In genomic region chr12:54201001-54201794, GRCh38 we compare ENCODE assay signal across 8 cellular contexts. TPM values are rescaled to one million over a fixed set of nuclear protein-coding genes. Genes with fewer than 3 reads are reported as not detected.
DNase-seq lines count a peak whose midpoint lies in the region; ATAC-seq and TF ChIP-seq lines count a peak whose summit lies in the region.

No MANE protein-coding gene starts in this region.

- TF ChIP-seq EP300 in upper lobe of left lung (IDR thresholded peaks at IDR 0.05): no peak

- H3K27ac ChIP-seq in upper lobe of left lung: no peak overlapping the region

- H3K4me3 ChIP-seq in GM12875 (ENCODE audit: low read depth, low read length): no peak overlapping the region
- no peak overlapping the region for H3K4me3 ChIP-seq in fibroblast of pulmonary artery (replicated peaks; ENCODE audit: low read depth, low read length)
- no peak overlapping the region for H3K4me3 ChIP-seq in upper lobe of left lung

- H3K4me1 ChIP-seq in upper lobe of left lung: no peaks in the 10 kb centered on the region

- no peak for TF ChIP-seq POLR2A in upper lobe of left lung (IDR thresholded peaks at IDR 0.05)

- H3K9me3 ChIP-seq in upper lobe of left lung: no peaks in the 10 kb centered on the region

- WGBS in upper lobe of left lung, 2 donors: 24 to 55% methylated on average over 1 to 8 of the region's 8 CpGs

- H3K36me3 ChIP-seq in upper lobe of left lung: no peaks in the 10 kb centered on the region

- DNase-seq in Kasumi-1 (lab: John Stamatoyannopoulos, UW) (peak; percentile 56 to 73), RKO (ENCODE audit: low spot score) (peak; percentile 87), activated T-helper 1 cell treated with Interleukin-2 at 50 U/mL for 16 hours (ENCODE audit: low read depth) (peak; percentile 48), fibroblast of pulmonary artery (ENCODE audit: low read depth) (peak; percentile 81), omental fat pad (ENCODE audit: low spot score) (no peak), upper lobe of left lung (peak in 1 of 2 donors; percentile 74)

- peaks cover 0 to 4% (median 1%) of the 10 kb centered on the region in 4 donors for H3K27me3 ChIP-seq in upper lobe of left lung

- peak; percentile 82 for ATAC-seq in omental fat pad (ENCODE audit: low FRiP score)
- ATAC-seq in upper lobe of left lung (ENCODE audit: low FRiP score in 2 of 2): peak; percentile 80 to 93
- no peak for ATAC-seq in HG03439 (IDR thresholded peaks at IDR 0.05; ENCODE audit: unreplicated experiment)

- TF ChIP-seq CTCF in GM12875 (IDR thresholded peaks at IDR 0.05; ENCODE audit: borderline replicate concordance, insufficient read depth, low read depth, low read length) (peak; percentile 99), fibroblast of pulmonary artery (IDR thresholded peaks at IDR 0.05; ENCODE audit: low read length, missing control alignments) (no peak), omental fat pad (IDR thresholded peaks at IDR 0.05) (peak in 2 of 3 donors; percentile 98 to 99), upper lobe of left lung (IDR thresholded peaks at IDR 0.05) (peak; percentile 93 to 99 (median 96))

RNA-seq across cellular contexts. Expression of gene SMUG1, which starts 12.4 kb away (rescaled TPM):
- total RNA-seq in omental fat pad: 10 to 100 TPM; 17.2 to 46.5 (median 36.7) TPM
- 10 to 100 TPM; 19.8 to 54.5 (median 28.6) TPM for total RNA-seq in upper lobe of left lung
